ENCODE assay signal across 8 cellular contexts in genomic region chr2:226364217-226364616, GRCh38.
"Had no signal": no experiment of that assay in that cellular context is flagged by ENCODE, and none has a peak within 500 bp of the region (broad histone marks: within the 10 kb centered on the region; RNA-seq: fewer than 3 reads in every experiment).

No MANE protein-coding gene starts in this region.

- FAIRE-seq: G401.6, GM12878, GM12891, GM12892, GM18507, GM19239 had no signal

- ATAC-seq: GM12878 had no signal

- DNase-seq: GDM1, GF-D8 had no signal

- H3K4me3 ChIP-seq: GM12878 had no signal
